ENCODE assay signal across 8 cellular contexts in the genomic region with DNA sequence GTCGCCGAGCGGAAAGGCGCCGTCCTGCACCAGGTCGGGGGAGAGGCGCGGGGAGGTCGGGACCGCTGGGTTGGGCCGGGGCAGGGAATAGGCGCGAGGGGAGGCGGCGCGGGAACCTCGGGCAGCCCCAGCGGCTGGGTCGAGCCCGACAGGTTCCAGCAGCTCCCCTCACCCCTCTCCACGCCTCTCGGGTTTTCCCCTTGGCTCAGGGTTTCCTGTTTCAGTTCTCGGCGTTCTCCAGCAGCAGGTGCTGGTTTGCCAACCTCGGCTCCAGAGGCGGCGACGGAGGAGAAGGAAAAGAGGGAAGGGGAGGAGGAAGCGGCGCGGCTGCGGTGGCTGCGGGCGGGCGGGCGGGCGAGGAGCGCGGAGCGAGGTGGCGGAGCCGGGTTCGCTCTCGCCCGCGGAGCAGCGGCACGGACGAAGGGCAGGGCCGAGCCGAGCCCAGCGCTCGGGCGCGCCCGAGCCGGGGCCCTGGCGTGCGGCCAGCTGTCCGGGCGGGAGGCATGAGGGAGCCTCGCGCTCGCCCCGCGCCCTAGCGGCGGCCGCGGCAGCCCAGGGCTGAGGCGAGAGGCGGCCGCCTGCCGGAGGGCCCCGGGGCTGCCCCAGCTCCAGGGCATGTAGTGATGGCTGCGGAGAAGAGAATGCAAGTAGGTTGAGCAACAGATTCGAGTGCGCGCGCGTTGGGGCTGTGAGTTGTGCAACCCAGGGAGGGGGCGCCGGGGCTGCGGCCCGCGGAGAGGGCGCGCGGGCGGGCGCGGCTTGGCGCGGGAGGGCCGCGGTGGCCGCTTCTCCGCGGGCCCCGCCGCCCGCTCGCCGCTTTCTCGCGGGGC. TPM values are rescaled to one million over a fixed set of nuclear protein-coding genes. Genes with fewer than 3 reads are reported as not detected.
DNase-seq lines count a peak whose midpoint lies in the region; ATAC-seq lines count a peak whose summit lies in the region.

A gene (plus strand): TSS at position 816 of the 830 bp plus-strand sequence. CDS start 20 bp downstream, outside the sequence.

- no peaks in the 10 kb centered on the region for H3K27me3 ChIP-seq in neuron (ENCODE audit: insufficient read depth, low read length)

- peak within 1 kb of the TSS; percentile 97 for H2AFZ ChIP-seq in neuron (ENCODE audit: low read depth, low read length)

- no peaks in the 10 kb centered on the region for H3K36me3 ChIP-seq in neuron (ENCODE audit: insufficient read depth, low read length)

- H3K4me3 ChIP-seq in neuron (ENCODE audit: low read length) = peak within 1 kb of the TSS; percentile 93

- peak; percentile 63 for ATAC-seq in GM21390 (IDR thresholded peaks at IDR 0.05; ENCODE audit: unreplicated experiment)

- DNase-seq in EH (ENCODE audit: low read depth) (peak; percentile 81), HT-29 (ENCODE audit: low spot score) (peak; percentile 82), NOMO-1 (lab: John Stamatoyannopoulos, UW; ENCODE audit: unreplicated experiment in 2 of 2) (peak; percentile 68 to 84), glomerular endothelial cell (ENCODE audit: extremely low read depth, low read depth, low spot score) (no peak)
- DNase-seq in activated naive CD4-positive, alpha-beta T cell treated with anti-CD3 and anti-CD28 coated beads, Interleukin-2, amount 50 U/mL, for 16 hours = peak; percentile 30
- DNase-seq in effector CD4-positive, alpha-beta T cell = no peak

- H3K4me1 ChIP-seq in neuron (ENCODE audit: insufficient read depth, low read length) = peaks cover 20% of the 10 kb centered on the region

- no peaks in the 10 kb centered on the region for H3K9me3 ChIP-seq in neuron (ENCODE audit: low read length)

RNA-seq across cellular contexts. Expression of the gene that starts here (rescaled TPM):
- 0.43 and 0.55 TPM in 2 replicates for total RNA-seq in HT-29 (2014; rRNA removed; shearing (Covaris generic))
- 13.5 and 16.8 TPM in 2 replicates for total RNA-seq in glomerular endothelial cell

Comparison
In these comparisons a context has a peak if more than half of its experiments do, and no peak if none do; other contexts are left out.
1. Peak in DNase-seq in HT-29; RNA of the gene not detected or under 1 TPM.
2. DNase-seq: peak in EH (single experiment), NOMO-1 (2 of 2) and activated naive CD4-positive, alpha-beta T cell treated with anti-CD3 and anti-CD28 coated beads, Interleukin-2, amount 50 U/mL, for 16 hours (single experiment); none in glomerular endothelial cell (single experiment) and effector CD4-positive, alpha-beta T cell (single experiment).